Comparison of ENCODE assay signal across 8 cellular contexts in the genomic region with DNA sequence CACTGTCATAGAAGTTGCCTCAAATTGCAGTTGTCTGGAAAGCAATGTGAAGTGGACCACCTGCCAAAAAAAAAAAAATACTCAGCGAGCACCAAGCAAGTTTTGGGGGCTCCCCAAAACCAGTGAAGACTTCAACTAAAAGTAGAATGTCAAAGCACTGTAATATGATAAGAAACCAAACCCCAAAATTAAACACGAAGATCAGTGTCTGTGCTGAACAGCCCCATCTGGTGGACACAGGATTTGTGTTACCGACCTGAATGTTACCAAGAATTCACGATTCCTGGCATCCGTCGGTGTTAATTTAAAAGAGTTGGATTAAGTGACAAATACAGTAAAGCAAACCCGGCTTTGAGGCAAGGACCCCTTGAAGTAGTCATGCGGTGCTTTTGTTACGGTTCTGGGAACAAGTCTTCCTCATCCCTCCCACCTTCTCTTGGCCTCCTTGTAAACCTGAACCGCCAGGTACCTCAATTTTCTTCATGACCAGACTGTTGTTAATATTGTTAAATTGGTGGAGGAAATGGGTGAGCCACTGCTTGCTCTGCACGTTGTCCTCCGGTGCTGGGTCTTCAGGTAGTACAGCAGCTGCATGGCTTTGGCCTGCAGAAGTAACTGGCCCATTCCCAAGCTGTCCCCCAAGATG. TPM values are rescaled to one million over a fixed set of nuclear protein-coding genes. Genes with fewer than 3 reads are reported as not detected.
A peak's percentile ranks its signal among the peaks of the same experiment; 100 is the strongest.
DNase-seq lines count a peak whose midpoint lies in the region; ATAC-seq lines count a peak whose summit lies in the region.

No MANE protein-coding gene starts in this region.

- DNase-seq in NCI-H146 (lab: John Stamatoyannopoulos, UW) (peak; percentile 12), NCI-H146 treated with DMSO at 0.1 percent for 48 hours (lab: John Stamatoyannopoulos, UW; ENCODE audit: unreplicated experiment) (no peak), NAMALWA (ENCODE audit: low spot score) (peak; percentile 69), mesendoderm (peak; percentile 45)
- DNase-seq in activated CD4-positive, alpha-beta T cell treated with anti-CD3 and anti-CD28 coated beads, Interleukin-2, amount 50 U/mL, for 1 hour, result peak; percentile 59
- DNase-seq in effector CD8-positive, alpha-beta T cell (lab: John Stamatoyannopoulos, UW), result peak; percentile 13
- DNase-seq in stimulated activated CD8-positive, alpha-beta memory T cell treated with anti-CD3 and anti-CD28 coated beads, Interleukin-7, amount 100 ng/mL, for 4 hours (ENCODE audit: low read depth in 2 of 2), result peak; percentile 24 to 50

- H3K79me1 ChIP-seq in mesendoderm (ENCODE audit: low read length), result no peaks in the 10 kb centered on the region

- no peak overlapping the region for H3K23ac ChIP-seq in mesendoderm (ENCODE audit: low read length)

- no peak overlapping the region for H3K9ac ChIP-seq in mesendoderm (ENCODE audit: low read length)

- no peak overlapping the region for H3K27ac ChIP-seq in mesendoderm (ENCODE audit: low read depth, low read length)

- no peak overlapping the region for H4K8ac ChIP-seq in mesendoderm (ENCODE audit: low read depth, low read length)

- H4K5ac ChIP-seq in mesendoderm (ENCODE audit: low read length), result no peak overlapping the region

- no peaks in the 10 kb centered on the region for H3K27me3 ChIP-seq in mesendoderm (ENCODE audit: insufficient read depth, low read length, poor library complexity)

- no peak overlapping the region for H3K56ac ChIP-seq in mesendoderm (ENCODE audit: low read length)

- H2AK5ac ChIP-seq in mesendoderm (ENCODE audit: low read length), result no peak overlapping the region

- H3K4me3 ChIP-seq in mesendoderm (ENCODE audit: low read length), result no peak overlapping the region

- no peak overlapping the region for H2BK5ac ChIP-seq in mesendoderm (ENCODE audit: low read length)

- H3K18ac ChIP-seq in mesendoderm (ENCODE audit: low read length), result no peak overlapping the region

- H3K4me1 ChIP-seq in mesendoderm (ENCODE audit: control insufficient read depth, low read depth, low read length), result no peaks in the 10 kb centered on the region

- WGBS in mesendoderm (ENCODE audit: extremely low coverage, insufficient coverage, low lambda C conversion rate), result no CpG with 5 or more reads among the region's 12 CpGs

- H2BK15ac ChIP-seq in mesendoderm (replicated peaks; ENCODE audit: low read depth), result no peak overlapping the region

- no peak overlapping the region for H2BK120ac ChIP-seq in mesendoderm (ENCODE audit: low read depth, low read length)

- no peaks in the 10 kb centered on the region for H3K36me3 ChIP-seq in mesendoderm (ENCODE audit: control insufficient read depth, insufficient read depth, low read length)

- no peaks in the 10 kb centered on the region for H3K79me2 ChIP-seq in mesendoderm (ENCODE audit: control insufficient read depth, insufficient read depth, low read length)

- no peak overlapping the region for H3K4me2 ChIP-seq in mesendoderm (ENCODE audit: low read length)

- no peak for ATAC-seq in HG03439 (IDR thresholded peaks at IDR 0.05; ENCODE audit: unreplicated experiment)

- no peak overlapping the region for H3K4ac ChIP-seq in mesendoderm (ENCODE audit: low read depth, low read length)

RNA-seq across cellular contexts. Expression of a gene that starts 31.3 kb away (rescaled TPM):
- 417 TPM for polyA plus RNA-seq in mesendoderm (2013, experiment 1 of 2)
- polyA plus RNA-seq in mesendoderm (2013, experiment 2 of 2), result 436 TPM

RNA-seq across cellular contexts. Expression of a gene that starts 33.7 kb away (rescaled TPM):
- 30.5 TPM for polyA plus RNA-seq in mesendoderm (2013, experiment 1 of 2)
- polyA plus RNA-seq in mesendoderm (2013, experiment 2 of 2), result 30.2 TPM

RNA-seq across cellular contexts. Expression of a gene that starts 57.3 kb away (rescaled TPM):
- polyA plus RNA-seq in mesendoderm (2013, experiment 1 of 2), result 99.3 TPM
- 97.8 TPM for polyA plus RNA-seq in mesendoderm (2013, experiment 2 of 2)

RNA-seq across cellular contexts. Expression of a gene that starts 59.9 kb away (rescaled TPM):
- polyA plus RNA-seq in mesendoderm (2013, experiment 1 of 2), result 7.8 TPM
- polyA plus RNA-seq in mesendoderm (2013, experiment 2 of 2), result 7.9 TPM
